In genomic region chr7:101626758-101627157, GRCh38 we compare ENCODE assay signal across 20 cellular contexts. TPM values are rescaled to one million over a fixed set of nuclear protein-coding genes. Genes with fewer than 3 reads are reported as not detected.
A peak's percentile ranks its signal among the peaks of the same experiment; 100 is the strongest.
DNase-seq lines count a peak whose midpoint lies in the region; ATAC-seq and TF ChIP-seq lines count a peak whose summit lies in the region.
"Had no signal": no experiment of that assay in that cellular context is flagged by ENCODE, and none has a peak within 500 bp of the region (broad histone marks: within the 10 kb centered on the region; RNA-seq: fewer than 3 reads in every experiment).

No MANE protein-coding gene starts in this region.

- H3K79me2 ChIP-seq in H9 (ENCODE audit: insufficient read depth, low read length) = no peaks in the 10 kb centered on the region

- no peak overlapping the region for H4K91ac ChIP-seq in H9 (ENCODE audit: insufficient read length, low read depth, low read length)

- no peaks in the 10 kb centered on the region for H4K20me1 ChIP-seq in H9 (ENCODE audit: control insufficient read depth, insufficient read depth, insufficient read length)

- H3K4ac ChIP-seq in H9 (ENCODE audit: low read depth, low read length) = no peak overlapping the region

- DNase-seq in H9 (no peak), WTC11 (ENCODE audit: low spot score) (no peak), islet precursor cell (peak; percentile 45), neural crest cell (ENCODE audit: low read depth, low spot score) (no peak), nucleus accumbens (lab: John Stamatoyannopoulos, UW) (no peak), endothelial cell (ENCODE audit: low spot score) (no peak), lower leg skin (ENCODE audit: low spot score in 2 of 2) (no peak)
- DNase-seq in central memory CD4-positive, alpha-beta T cell = no peak
- DNase-seq: BE2C; C1 segment of cervical spinal cord; Caco-2; CD4-positive, CD25-positive, alpha-beta regulatory T cell; HCEC 1CT; HFFc6; IMR-90; KBM-7 had no signal

- H3K27ac Mint-ChIP-seq in H9 = peak overlapping the region in 1 of 3 experiments; percentile 18; a peak in 1 of 7 replicates
- peak overlapping the region; percentile 60; the same call in 1 of the 2 replicates for H3K27ac Mint-ChIP-seq in WTC11
- peak overlapping the region; percentile 63 for H3K27ac Mint-ChIP-seq in neural crest cell (ENCODE audit: unreplicated experiment)
- no peak overlapping the region for H3K27ac Mint-ChIP-seq in endothelial cell (ENCODE audit: unreplicated experiment)
- H3K27ac Mint-ChIP-seq: CD4-positive, CD25-positive, alpha-beta regulatory T cell; HFFc6 had no signal

- no peak overlapping the region for H3K9ac ChIP-seq in H9 (ENCODE audit: extremely low read depth, insufficient read length, low read length)

- H3K4me2 ChIP-seq in H9 (ENCODE audit: insufficient read depth, insufficient read length, low read length) = no peak overlapping the region

- H3K9me3 Mint-ChIP-seq in H9 (no peaks in the 10 kb centered on the region; a peak in 1 of 5 replicates), WTC11 (no peaks in the 10 kb centered on the region), neural crest cell (no peaks in the 10 kb centered on the region), endothelial cell (ENCODE audit: unreplicated experiment) (no peaks in the 10 kb centered on the region)
- H3K9me3 Mint-ChIP-seq: CD4-positive, CD25-positive, alpha-beta regulatory T cell; HFFc6 had no signal

- no peaks in the 10 kb centered on the region for H3K27me3 ChIP-seq in H9 (ENCODE audit: insufficient read depth, low read length)

- no peak overlapping the region for H3K56ac ChIP-seq in H9 (ENCODE audit: insufficient read length, low read depth, low read length)

- H3K27me3 Mint-ChIP-seq in H9 (ENCODE audit: low read depth) (peaks cover 7% of the 10 kb centered on the region), WTC11 (ENCODE audit: low read depth) (no peaks in the 10 kb centered on the region), neural crest cell (ENCODE audit: low read depth) (peaks cover 31% of the 10 kb centered on the region), endothelial cell (ENCODE audit: unreplicated experiment) (peaks cover 8% of the 10 kb centered on the region)
- H3K27me3 Mint-ChIP-seq: CD4-positive, CD25-positive, alpha-beta regulatory T cell had no signal

- WGBS in H9 (ENCODE audit: extremely low coverage, insufficient read length, low lambda C conversion rate) = no CpG with 5 or more reads among the region's 9 CpGs
- whole genome bisulfite sequencing in lower leg skin, 2 donors = 81 to 83% methylated on average over 9 of the region's 9 CpGs

- peaks cover 24 to 41% of the 10 kb centered on the region in 2 experiments for H3K4me1 Mint-ChIP-seq in H9
- H3K4me1 Mint-ChIP-seq in WTC11 = peaks cover 21% of the 10 kb centered on the region
- peaks cover 24% of the 10 kb centered on the region for H3K4me1 Mint-ChIP-seq in neural crest cell
- peaks cover 6% of the 10 kb centered on the region for H3K4me1 Mint-ChIP-seq in endothelial cell (ENCODE audit: unreplicated experiment)
- H3K4me1 Mint-ChIP-seq: CD4-positive, CD25-positive, alpha-beta regulatory T cell had no signal

- no peak overlapping the region for H2BK12ac ChIP-seq in H9 (ENCODE audit: insufficient read length, low read depth, low read length)

- no peak overlapping the region for H2BK15ac ChIP-seq in H9 (ENCODE audit: low read depth, low read length)

- no peak overlapping the region for H2AK5ac ChIP-seq in H9 (ENCODE audit: insufficient read length, low read length)

- no peak overlapping the region for H4K5ac ChIP-seq in H9 (ENCODE audit: insufficient read length, low read depth, low read length)

- no peaks in the 10 kb centered on the region for H3K9me3 ChIP-seq in H9 (ENCODE audit: control insufficient read depth, low read depth, low read length)
- H3K9me3 ChIP-seq: BE2C, Caco-2 had no signal

- POLR2A ChIA-PET in WTC11 (lab: Charles Lee) = no interaction called here

- ATAC-seq in WTC11 = no peak

- TF ChIP-seq POLR2A in lower leg skin (IDR thresholded peaks at IDR 0.05) = no peak

- H3K4me3 ChIP-seq in lower leg skin (ENCODE audit: low read depth, poor library complexity, severe bottlenecking) = no peak overlapping the region

- H3K18ac ChIP-seq in H9 (ENCODE audit: insufficient read length, low read depth, low read length) = peak overlapping the region; percentile 36

- TF ChIP-seq CTCF in H9 (conservative IDR thresholded peaks at IDR 0.05) = no peak
- TF ChIP-seq CTCF in WTC11 (IDR thresholded peaks at IDR 0.05) = no peak
- TF ChIP-seq CTCF in neural crest cell (conservative IDR thresholded peaks at IDR 0.05) = no peak
- TF ChIP-seq CTCF in endothelial cell (IDR thresholded peaks at IDR 0.05; ENCODE audit: unreplicated experiment) = no peak
- no peak for TF ChIP-seq CTCF in lower leg skin (IDR thresholded peaks at IDR 0.05)

- CTCF ChIA-PET in WTC11 (lab: Charles Lee) = no interaction called here

- no peak overlapping the region for H4K8ac ChIP-seq in H9 (replicated peaks; ENCODE audit: insufficient read length, low read depth, low read length)

- peaks cover 8% of the 10 kb centered on the region; the same call in 1 of the 2 replicates for H3K4me1 ChIP-seq in H9 (ENCODE audit: insufficient read depth, low read length)
- H3K4me1 ChIP-seq: BE2C, Caco-2 had no signal

- no peaks in the 10 kb centered on the region for H3K79me1 ChIP-seq in H9 (ENCODE audit: insufficient read depth, low read depth, low read length, poor library complexity, severe bottlenecking)

- no peaks in the 10 kb centered on the region for H3K23me2 ChIP-seq in H9 (ENCODE audit: insufficient read length, low read depth, low read length, poor library complexity, severe bottlenecking)

- H2BK120ac ChIP-seq in H9 (ENCODE audit: low read depth, low read length, poor library complexity, severe bottlenecking) = no peak overlapping the region

- intact Hi-C loops in lower leg skin (cut with DNase I; ENCODE audit: low total_unique reads) = no loop called here

- H3K23ac ChIP-seq in H9 (ENCODE audit: insufficient read length, low read depth, low read length) = no peak overlapping the region

- no peak overlapping the region for H2BK5ac ChIP-seq in H9 (ENCODE audit: insufficient read length, low read length)

- no peak overlapping the region for H3K27ac ChIP-seq in H9 (ENCODE audit: insufficient read length, low read depth, low read length)
- H3K27ac ChIP-seq: HL-60 had no signal

- no peaks in the 10 kb centered on the region; a peak in 1 of 7 replicates for H3K36me3 Mint-ChIP-seq in H9 (ENCODE audit: insufficient read depth in 1 of 3, low read depth in 3 of 3)
- no peaks in the 10 kb centered on the region for H3K36me3 Mint-ChIP-seq in WTC11
- no peaks in the 10 kb centered on the region for H3K36me3 Mint-ChIP-seq in neural crest cell (ENCODE audit: low read depth)
- no peaks in the 10 kb centered on the region for H3K36me3 Mint-ChIP-seq in endothelial cell (ENCODE audit: low read depth, unreplicated experiment)
- H3K36me3 Mint-ChIP-seq: CD4-positive, CD25-positive, alpha-beta regulatory T cell had no signal

- H3T11ph ChIP-seq in H9 (ENCODE audit: low read length) = no peak overlapping the region

- no peak overlapping the region for H2AFZ ChIP-seq in H9 (ENCODE audit: low read length)

- H3K14ac ChIP-seq in H9 (ENCODE audit: insufficient read depth, low read length) = no peak overlapping the region

- no peak overlapping the region for H2BK20ac ChIP-seq in H9 (ENCODE audit: low read depth, low read length, poor library complexity, severe bottlenecking)

- no peak overlapping the region for H3K4me3 Mint-ChIP-seq in H9
- H3K4me3 Mint-ChIP-seq in WTC11 = no peak overlapping the region
- no peak overlapping the region for H3K4me3 Mint-ChIP-seq in neural crest cell
- H3K4me3 Mint-ChIP-seq in endothelial cell (ENCODE audit: unreplicated experiment) = no peak overlapping the region
- H3K4me3 Mint-ChIP-seq: CD4-positive, CD25-positive, alpha-beta regulatory T cell; HFFc6 had no signal

TF ChIP-seq in WTC11, 78 proteins besides CTCF, POLR2A, EP300 and RAD21:
- TF ChIP-seq E2F4 (CRISPR knock-in tag; IDR thresholded peaks at IDR 0.05; ENCODE audit: borderline replicate concordance, low read depth) (no peak), CREM (CRISPR knock-in tag; IDR thresholded peaks at IDR 0.05) (no peak), MXD4 (CRISPR knock-in tag; IDR thresholded peaks at IDR 0.05; ENCODE audit: borderline replicate concordance) (no peak), PREB (CRISPR knock-in tag; IDR thresholded peaks at IDR 0.05; ENCODE audit: borderline replicate concordance) (no peak), JAZF1 (CRISPR knock-in tag; IDR thresholded peaks at IDR 0.05) (no peak), ZMAT4 (CRISPR knock-in tag; IDR thresholded peaks at IDR 0.05) (no peak)

RNA-seq across cellular contexts. Expression of gene MYL10, which starts 2.3 kb away (rescaled TPM):
- total RNA-seq in H9 (2021) = 0.50 TPM in 1 of 2 replicates, not detected in the other
- total RNA-seq in WTC11 (2021) = not detected in 3 replicates
- total RNA-seq in neural crest cell = not detected in 2 replicates
- total RNA-seq in endothelial cell (ENCODE audit: unreplicated experiment) = not detected
- total RNA-seq in lower leg skin = not detected
- total RNA-seq: A172; Caco-2; CD4-positive, CD25-positive, alpha-beta regulatory T cell; H4; HFFc6; HT1080; IMR-90 had no signal
